Comparison of ENCODE assay signal across 29 cellular contexts in genomic region chr6:85714893-85715530, GRCh38.
"Had no signal": no experiment of that assay in that cellular context is flagged by ENCODE, and none has a peak within 500 bp of the region (broad histone marks: within the 10 kb centered on the region; RNA-seq: fewer than 3 reads in every experiment).

No MANE protein-coding gene starts in this region.

- H3K4me3 Mint-ChIP-seq: activated CD8-positive, alpha-beta memory T cell treated with anti-CD3 and anti-CD28 coated beads, Interleukin-2, amount 10 ng/mL, durations not matched to agents 7 days and 5 days; activated naive CD4-positive, alpha-beta T cell treated with anti-CD3 and anti-CD28 coated beads, Interleukin-2, amount 50 U/mL, for 24 hours; activated T-cell treated with anti-CD3 and anti-CD28 coated beads, Interleukin-2, amount 50 U/mL, for 24 hours; activated T-helper 1 cell treated with anti-CD3 and anti-CD28 coated beads, Interleukin-12 subunit alpha, Interleukin-12 subunit beta, Interleukin-2, Interleukin-4 antibody, amounts not matched to agents 30 ng/mL and 10 ng/mL and 1 ng/mL, durations not matched to agents 14 hours and 24 hours and 36 hours; T-cell had no signal

- ATAC-seq: activated CD8-positive, alpha-beta memory T cell treated with anti-CD3 and anti-CD28 coated beads, Interleukin-2, amount 10 ng/mL, durations not matched to agents 7 days and 5 days; body of pancreas; Panc1; Right ventricle myocardium inferior; T-cell had no signal

- H3K27ac Mint-ChIP-seq: activated CD8-positive, alpha-beta memory T cell treated with anti-CD3 and anti-CD28 coated beads, Interleukin-2, amount 10 ng/mL, durations not matched to agents 7 days and 5 days; activated naive CD4-positive, alpha-beta T cell treated with anti-CD3 and anti-CD28 coated beads, Interleukin-2, amount 50 U/mL, for 24 hours; activated T-cell treated with anti-CD3 and anti-CD28 coated beads, Interleukin-2, amount 50 U/mL, for 24 hours; activated T-helper 1 cell treated with anti-CD3 and anti-CD28 coated beads, Interleukin-12 subunit alpha, Interleukin-12 subunit beta, Interleukin-2, Interleukin-4 antibody, amounts not matched to agents 30 ng/mL and 10 ng/mL and 1 ng/mL, durations not matched to agents 14 hours and 24 hours and 36 hours; T-cell had no signal

- H3K4me1 Mint-ChIP-seq: activated CD8-positive, alpha-beta memory T cell treated with anti-CD3 and anti-CD28 coated beads, Interleukin-2, amount 10 ng/mL, durations not matched to agents 7 days and 5 days; activated naive CD4-positive, alpha-beta T cell treated with anti-CD3 and anti-CD28 coated beads, Interleukin-2, amount 50 U/mL, for 24 hours; T-cell had no signal

- DNase-seq: activated CD4-positive, alpha-beta T cell treated with anti-CD3 and anti-CD28 coated beads for 4 hours; activated CD4-positive, alpha-beta T cell treated with anti-CD3 and anti-CD28 coated beads, Interleukin-2, amount 50 U/mL, for 48 hours; activated CD8-positive, alpha-beta memory T cell treated with anti-CD3 and anti-CD28 coated beads, Interleukin-2, amount 10 ng/mL, durations not matched to agents 7 days and 5 days; activated effector memory CD4-positive, alpha-beta T cell treated with Interleukin-2 at 50 U/mL for 16 hours; activated naive CD4-positive, alpha-beta T cell; activated T-cell treated with anti-CD3 and anti-CD28 coated beads, Interleukin-2, amount 50 U/mL, for 24 hours; amniotic stem cell; body of pancreas; central memory CD4-positive, alpha-beta T cell; NCI-H1048; NCI-H146; NCI-H187 treated with DMSO at 0.1 percent for 48 hours; NCI-H2081 treated with DMSO at 0.1 percent for 48 hours; NCI-H2171; NCI-H2227 treated with DMSO at 0.1 percent for 48 hours; NCI-H446 treated with DMSO at 0.1 percent for 48 hours; NCI-H524 treated with DMSO at 0.1 percent for 48 hours; NCI-H748 treated with DMSO at 0.1 percent for 48 hours; NK-92 treated with Interleukin-12 subunit alpha and Interleukin-12 subunit beta, amount 100 ng/mL, for 24 hours; OCI-M1; RPMI8226; T-cell; T-helper 2 cell; T1000; WERI-Rb-1 had no signal

- H3K36me3 Mint-ChIP-seq: activated CD8-positive, alpha-beta memory T cell treated with anti-CD3 and anti-CD28 coated beads, Interleukin-2, amount 10 ng/mL, durations not matched to agents 7 days and 5 days; activated naive CD4-positive, alpha-beta T cell treated with anti-CD3 and anti-CD28 coated beads, Interleukin-2, amount 50 U/mL, for 24 hours; T-cell had no signal

- H3K9me3 Mint-ChIP-seq: activated naive CD4-positive, alpha-beta T cell treated with anti-CD3 and anti-CD28 coated beads, Interleukin-2, amount 50 U/mL, for 24 hours had no signal
